17 cellular contexts compared by ENCODE assay signal in genomic region chr11:86627776-86628455, GRCh38. TPM values are rescaled to one million over a fixed set of nuclear protein-coding genes. Genes with fewer than 3 reads are reported as not detected.
DNase-seq lines count a peak whose midpoint lies in the region; ATAC-seq and TF ChIP-seq lines count a peak whose summit lies in the region.
"Had no signal": no experiment of that assay in that cellular context is flagged by ENCODE, and none has a peak within 500 bp of the region (broad histone marks: within the 10 kb centered on the region; RNA-seq: fewer than 3 reads in every experiment).

No MANE protein-coding gene starts in this region.

- TF ChIP-seq POLR2A in gastroesophageal sphincter (IDR thresholded peaks at IDR 0.05), result no peak

- intact Hi-C loops in posterior vena cava (cut with DNase I) (loop anchor here in 1 of 2 donors (5.0 kb wide), 1 partner anchor 276 kb away; no protein-coding TSS in a partner anchor), aorta (cut with DNase I) (no loop called here), Calu3 (cut with micrococcal nuclease; ENCODE audit: unreplicated experiment) (no loop called here)

- DNase-seq in posterior vena cava (ENCODE audit: low spot score), result peak; percentile 82
- DNase-seq in aorta, result peak; percentile 85 to 86
- no peak for DNase-seq in C1 segment of cervical spinal cord (lab: John Stamatoyannopoulos, UW)
- DNase-seq in iPS-NIHi11 (ENCODE audit: low spot score), result no peak
- no peak for DNase-seq in Calu3
- DNase-seq: activated CD4-positive, alpha-beta T cell treated with anti-CD3 and anti-CD28 coated beads, Interleukin-2, amount 10 ng/mL, durations not matched to agents 24 days and 14 days; activated T-cell treated with anti-CD3 and anti-CD28 coated beads, Interleukin-2, amount 50 U/mL, for 48 hours; colonic mucosa; erythroblast; mesendoderm; NCI-H2029 treated with DMSO at 0.1 percent for 48 hours; SHP77 treated with DMSO at 0.1 percent for 48 hours; T1000 had no signal

- H3K4me3 ChIP-seq in gastroesophageal sphincter (no peak overlapping the region), aorta (ENCODE audit: low read length in 2 of 2) (no peak overlapping the region)
- H3K4me3 ChIP-seq: colonic mucosa had no signal

- H3K27ac Mint-ChIP-seq in Calu3 (ENCODE audit: unreplicated experiment), result no peak overlapping the region
- H3K27ac Mint-ChIP-seq: activated CD4-positive, alpha-beta T cell treated with anti-CD3 and anti-CD28 coated beads, Interleukin-2, amount 10 ng/mL, durations not matched to agents 24 days and 14 days had no signal

- TF ChIP-seq EP300 in gastroesophageal sphincter (IDR thresholded peaks at IDR 0.05), result no peak

- WGBS in gastroesophageal sphincter (ENCODE audit: low coverage in 1 of 2), 2 donors, result 13 to 39% methylated on average over 4 to 7 of the region's 7 CpGs
- 27 to 29% methylated on average over 7 of the region's 7 CpGs for WGBS in aorta, 2 donors

- peaks cover 6 to 92% (median 22%) of the 10 kb centered on the region in 3 donors for H3K4me1 ChIP-seq in gastroesophageal sphincter
- peaks cover 9 to 15% of the 10 kb centered on the region in 2 donors for H3K4me1 ChIP-seq in aorta (ENCODE audit: control insufficient read depth in 1 of 2, insufficient read depth in 2 of 2, low read length in 2 of 2)
- H3K4me1 ChIP-seq: colonic mucosa had no signal

- H3K27me3 Mint-ChIP-seq in Calu3 (ENCODE audit: unreplicated experiment), result no peaks in the 10 kb centered on the region

- no peaks in the 10 kb centered on the region for H3K9me3 ChIP-seq in gastroesophageal sphincter
- H3K9me3 ChIP-seq in aorta (ENCODE audit: control insufficient read depth, low read length), result no peaks in the 10 kb centered on the region
- H3K9me3 ChIP-seq: colonic mucosa, neutrophil had no signal

- no TSS peak for BruUV-seq in Calu3 (replicated peaks; lab: Mats Ljungman, UMichigan)

- H3K27me3 ChIP-seq in gastroesophageal sphincter (no peaks in the 10 kb centered on the region), aorta (ENCODE audit: control insufficient read depth in 1 of 2, insufficient read depth in 2 of 2, low read length in 1 of 2) (no peaks in the 10 kb centered on the region)
- H3K27me3 ChIP-seq: colonic mucosa, neutrophil had no signal

- ATAC-seq in SK-N-SH treated with all-trans-retinoic acid at 6 μM for 48 hours, result peak; percentile 20
- no peak for ATAC-seq in gastroesophageal sphincter
- peak; percentile 80 for ATAC-seq in aorta (ENCODE audit: low FRiP score)

- H3K4me1 Mint-ChIP-seq in Calu3 (ENCODE audit: low read depth, unreplicated experiment), result peaks cover 10% of the 10 kb centered on the region

- no peaks in the 10 kb centered on the region for H3K36me3 ChIP-seq in gastroesophageal sphincter
- H3K36me3 ChIP-seq in aorta (ENCODE audit: control insufficient read depth in 1 of 2, insufficient read depth in 2 of 2, low read length in 1 of 2), result no peaks in the 10 kb centered on the region
- H3K36me3 ChIP-seq: colonic mucosa, neutrophil had no signal

- CTCF ChIA-PET in Calu3 (lab: Charles Lee), result no interaction called here

- TF ChIP-seq CTCF in gastroesophageal sphincter (IDR thresholded peaks at IDR 0.05) (no peak), Calu3 (IDR thresholded peaks at IDR 0.05; ENCODE audit: unreplicated experiment) (no peak)

- no peak overlapping the region for H3K4me3 Mint-ChIP-seq in Calu3 (ENCODE audit: low read depth, unreplicated experiment)
- H3K4me3 Mint-ChIP-seq: activated CD4-positive, alpha-beta T cell treated with anti-CD3 and anti-CD28 coated beads, Interleukin-2, amount 10 ng/mL, durations not matched to agents 24 days and 14 days had no signal

- H3K9me3 Mint-ChIP-seq in Calu3 (ENCODE audit: low read depth, unreplicated experiment), result no peaks in the 10 kb centered on the region
- H3K9me3 Mint-ChIP-seq: activated CD4-positive, alpha-beta T cell treated with anti-CD3 and anti-CD28 coated beads, Interleukin-2, amount 10 ng/mL, durations not matched to agents 24 days and 14 days had no signal

- peak overlapping the region; percentile 68 to 76 (median 70) for H3K27ac ChIP-seq in gastroesophageal sphincter
- H3K27ac ChIP-seq in aorta (ENCODE audit: low read depth in 1 of 2, low read length in 2 of 2), result peak overlapping the region; percentile 81 to 95
- H3K27ac ChIP-seq: colonic mucosa, neutrophil had no signal

- H3K36me3 Mint-ChIP-seq in Calu3 (ENCODE audit: insufficient read depth, unreplicated experiment), result no peaks in the 10 kb centered on the region

TF ChIP-seq in SK-N-SH treated with all-trans-retinoic acid at 6 μM for 48 hours, 23 proteins besides CTCF, POLR2A, EP300 and RAD21:
- TF ChIP-seq TOX (CRISPR knock-in tag; IDR thresholded peaks at IDR 0.05; ENCODE audit: borderline replicate concordance) (no peak), ZFP3 (CRISPR knock-in tag; IDR thresholded peaks at IDR 0.05) (no peak), PPARA (CRISPR knock-in tag; IDR thresholded peaks at IDR 0.05; ENCODE audit: borderline replicate concordance) (no peak), ISL1 (CRISPR knock-in tag; IDR thresholded peaks at IDR 0.05) (no peak), ESRRG (CRISPR knock-in tag; IDR thresholded peaks at IDR 0.05) (no peak), TSHZ2 (CRISPR knock-in tag; IDR thresholded peaks at IDR 0.05) (no peak), OSR1 (CRISPR knock-in tag; IDR thresholded peaks at IDR 0.05) (no peak), ZFP30 (CRISPR knock-in tag; IDR thresholded peaks at IDR 0.05) (no peak)

RNA-seq across cellular contexts. Expression of gene ME3, which starts 44.5 kb away (rescaled TPM):
- total RNA-seq in gastroesophageal sphincter (10 to 100 TPM; 11.0 to 47.8 (median 44.1) TPM), posterior vena cava (10 to 100 TPM; 19.3 to 25.7 TPM), aorta (10 to 100 TPM; 27.7 to 29.4 TPM), Calu3 (2022) (13.3 and 14.2 TPM in 2 replicates)
- 10 to 100 TPM in 1 of 2 donors, 1 to 10 TPM in 1; 9.5 to 41.0 TPM for polyA plus RNA-seq in aorta
- total RNA-seq: MCF 10A had no signal

Comparison
In these comparisons a context has a peak if more than half of its experiments do, and no peak if none do; other contexts are left out.
1. DNase-seq: peak in posterior vena cava (single experiment) and aorta (2 of 2); none in C1 segment of cervical spinal cord (0 of 14), iPS-NIHi11 (single experiment) and Calu3 (single experiment).